Comparison of ENCODE assay signal across 8 cellular contexts in the genomic region with DNA sequence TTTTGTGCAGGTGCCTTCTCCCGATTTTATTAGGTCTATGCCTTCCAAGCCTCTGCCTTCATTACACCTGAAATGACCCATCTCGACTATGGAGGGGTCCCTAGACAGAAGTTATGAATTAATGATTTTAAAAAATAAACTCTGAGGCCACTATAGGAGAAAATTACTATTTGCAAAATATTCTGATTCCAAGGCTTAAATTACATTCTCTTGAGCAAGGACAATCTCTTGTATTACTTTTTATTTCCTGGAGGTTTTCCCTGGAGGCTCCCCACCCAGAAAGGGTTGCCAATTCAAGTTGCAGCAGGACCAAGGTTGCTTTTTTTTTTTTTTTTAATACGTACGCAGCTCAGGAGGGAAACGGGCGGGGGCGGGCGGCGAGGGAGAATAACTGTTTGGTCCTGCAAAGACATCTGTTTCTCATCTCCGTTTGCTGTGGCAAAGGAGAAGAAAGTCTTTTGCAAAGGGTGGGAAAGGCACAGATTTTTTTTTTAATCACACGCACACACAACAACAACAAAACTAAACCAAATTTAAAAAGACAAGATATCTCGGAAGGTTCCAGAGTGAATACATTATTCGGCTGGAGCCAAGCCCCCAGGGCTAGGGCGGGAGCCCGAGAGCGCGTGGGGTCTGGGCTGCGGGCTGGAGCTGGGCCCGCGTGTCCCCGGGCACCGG. TPM values are rescaled to one million over a fixed set of nuclear protein-coding genes. Genes with fewer than 3 reads are reported as not detected.
DNase-seq lines count a peak whose midpoint lies in the region; ATAC-seq and TF ChIP-seq lines count a peak whose summit lies in the region.

No MANE protein-coding gene starts in this region.

- POLR2A ChIA-PET in activated CD8-positive, alpha-beta T cell treated with anti-CD3 and anti-CD28 coated beads for 36 hours (lab: Charles Lee): no interaction called here

- peak; percentile 21 for DNase-seq in HT1080 (ENCODE audit: low read depth)
- no peak for DNase-seq in activated CD8-positive, alpha-beta T cell treated with anti-CD3 and anti-CD28 coated beads for 36 hours
- no peak for DNase-seq in right atrium auricular region (ENCODE audit: low spot score)
- no peak for DNase-seq in activated gamma-delta T cell treated with Interleukin-2 at 50 U/mL for 16 hours
- no peak for DNase-seq in NCI-H128 (lab: John Stamatoyannopoulos, UW; ENCODE audit: unreplicated experiment)

- H3K4me3 Mint-ChIP-seq in activated CD8-positive, alpha-beta T cell treated with anti-CD3 and anti-CD28 coated beads for 36 hours: peak overlapping the region; percentile 43
- peak overlapping the region; percentile 63 for H3K4me3 Mint-ChIP-seq in stimulated activated memory B cell treated with anti-CD40 and anti-IgM and Interleukin-4, amounts not matched to agents 10 μg/mL and 1 μg/mL and 100 μg/mL, for 72 hours

- peaks cover 8% of the 10 kb centered on the region for H3K4me1 Mint-ChIP-seq in activated CD8-positive, alpha-beta T cell treated with anti-CD3 and anti-CD28 coated beads for 36 hours (ENCODE audit: low read depth)
- H3K4me1 Mint-ChIP-seq in stimulated activated memory B cell treated with anti-CD40 and anti-IgM and Interleukin-4, amounts not matched to agents 10 μg/mL and 1 μg/mL and 100 μg/mL, for 72 hours: peaks cover 6% of the 10 kb centered on the region

- CTCF ChIA-PET in activated CD8-positive, alpha-beta T cell treated with anti-CD3 and anti-CD28 coated beads for 36 hours (lab: Charles Lee): no interaction called here

- no peaks in the 10 kb centered on the region for H3K9me3 ChIP-seq in right atrium auricular region

- no peak overlapping the region for H3K27ac Mint-ChIP-seq in activated CD8-positive, alpha-beta T cell treated with anti-CD3 and anti-CD28 coated beads for 36 hours
- H3K27ac Mint-ChIP-seq in stimulated activated memory B cell treated with anti-CD40 and anti-IgM and Interleukin-4, amounts not matched to agents 10 μg/mL and 1 μg/mL and 100 μg/mL, for 72 hours: no peak overlapping the region

- no peak for ATAC-seq in activated CD8-positive, alpha-beta T cell treated with anti-CD3 and anti-CD28 coated beads for 36 hours
- no peak for ATAC-seq in stimulated activated memory B cell treated with anti-CD40 and anti-IgM and Interleukin-4, amounts not matched to agents 10 μg/mL and 1 μg/mL and 100 μg/mL, for 72 hours
- no peak for ATAC-seq in HG02840 (IDR thresholded peaks at IDR 0.05; ENCODE audit: low FRiP score, unreplicated experiment)
- ATAC-seq in activated CD4-positive, CD25-positive, alpha-beta regulatory T cell treated with anti-CD3 and anti-CD28 coated beads, Interleukin-2, amount 50 U/mL, for 24 hours: no peak

- intact Hi-C loops in activated CD8-positive, alpha-beta T cell treated with anti-CD3 and anti-CD28 coated beads for 36 hours (cut with micrococcal nuclease): no loop called here

- peaks cover 0 to 24% of the 10 kb centered on the region in 2 donors for H3K4me1 ChIP-seq in right atrium auricular region

- no peaks in the 10 kb centered on the region for H3K36me3 ChIP-seq in right atrium auricular region

- H3K27ac ChIP-seq in right atrium auricular region: peak overlapping the region; percentile 33 to 62

- H3K27me3 ChIP-seq in right atrium auricular region: no peaks in the 10 kb centered on the region

- no peak for TF ChIP-seq CTCF in activated CD8-positive, alpha-beta T cell treated with anti-CD3 and anti-CD28 coated beads for 36 hours (IDR thresholded peaks at IDR 0.05)
- TF ChIP-seq CTCF in right atrium auricular region (IDR thresholded peaks at IDR 0.05): no peak

- peak overlapping the region; percentile 60 to 67 for H3K4me3 ChIP-seq in right atrium auricular region

- no peaks in the 10 kb centered on the region for H3K36me3 Mint-ChIP-seq in activated CD8-positive, alpha-beta T cell treated with anti-CD3 and anti-CD28 coated beads for 36 hours (ENCODE audit: low read depth)
- H3K36me3 Mint-ChIP-seq in stimulated activated memory B cell treated with anti-CD40 and anti-IgM and Interleukin-4, amounts not matched to agents 10 μg/mL and 1 μg/mL and 100 μg/mL, for 72 hours: no peaks in the 10 kb centered on the region

- H3K27me3 Mint-ChIP-seq in activated CD8-positive, alpha-beta T cell treated with anti-CD3 and anti-CD28 coated beads for 36 hours: peaks cover 39% of the 10 kb centered on the region
- H3K27me3 Mint-ChIP-seq in stimulated activated memory B cell treated with anti-CD40 and anti-IgM and Interleukin-4, amounts not matched to agents 10 μg/mL and 1 μg/mL and 100 μg/mL, for 72 hours: peaks cover 45% of the 10 kb centered on the region

- H3K9me3 Mint-ChIP-seq in activated CD8-positive, alpha-beta T cell treated with anti-CD3 and anti-CD28 coated beads for 36 hours: no peaks in the 10 kb centered on the region
- H3K9me3 Mint-ChIP-seq in stimulated activated memory B cell treated with anti-CD40 and anti-IgM and Interleukin-4, amounts not matched to agents 10 μg/mL and 1 μg/mL and 100 μg/mL, for 72 hours: no peaks in the 10 kb centered on the region

RNA-seq across cellular contexts. Expression of gene SERTAD4, which starts 0.6 kb away (rescaled TPM):
- 11.8 and 14.2 TPM in 2 replicates for total RNA-seq in HT1080 (2014; rRNA removed; shearing (Covaris generic))
- polyA plus RNA-seq in HT1080 (2015; cell fraction: cytosol; rRNA removed): 4.5 and 5.6 TPM in 2 replicates
- polyA plus RNA-seq in HT1080 (2015; cell fraction: nucleus; rRNA removed): 4.1 and 6.5 TPM in 2 replicates
- not detected for total RNA-seq in activated CD8-positive, alpha-beta T cell treated with anti-CD3 and anti-CD28 coated beads for 36 hours
- 1 to 10 TPM; 4.2 to 6.5 TPM for total RNA-seq in right atrium auricular region

Comparison
In these comparisons a context has a peak if more than half of its experiments do, and no peak if none do; other contexts are left out.
1. RNA of gene SERTAD4, which starts 0.6 kb away (total RNA-seq): 11.8 to 14.2 TPM in HT1080 and 4.2 to 6.5 TPM in right atrium auricular region; not detected in activated CD8-positive, alpha-beta T cell treated with anti-CD3 and anti-CD28 coated beads for 36 hours; every median in the first group is over 4 times any median in the second.